24 cellular contexts compared by ENCODE assay signal in the genomic region with DNA sequence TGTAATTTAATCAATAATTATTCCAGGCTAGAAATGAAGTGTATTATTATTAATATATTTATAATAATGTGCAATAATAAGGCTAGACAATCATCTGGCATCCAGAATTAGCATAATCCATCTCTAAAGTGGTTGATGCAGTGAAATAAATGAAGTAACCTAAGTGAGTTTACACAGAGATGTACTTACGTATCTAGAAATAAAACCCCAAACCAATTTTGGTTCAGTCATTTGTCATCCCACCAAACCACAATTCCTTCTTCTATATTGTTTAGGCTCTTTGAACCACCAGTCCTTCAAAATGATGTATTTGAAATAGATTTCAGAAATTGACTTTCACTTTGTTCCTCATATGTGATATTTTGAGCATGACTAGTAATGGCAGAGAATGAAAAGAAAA.
DNase-seq lines count a peak whose midpoint lies in the region; ATAC-seq, FAIRE-seq and TF ChIP-seq lines count a peak whose summit lies in the region.
"Had no signal": no experiment of that assay in that cellular context is flagged by ENCODE, and none has a peak within 500 bp of the region (broad histone marks: within the 10 kb centered on the region; RNA-seq: fewer than 3 reads in every experiment).

No MANE protein-coding gene starts in this region.

- TF ChIP-seq EP300 in K562 (IDR thresholded peaks at IDR 0.05; ENCODE audit: low read length) = no peak

- intact Hi-C loops in K562 (cut with micrococcal nuclease) (no loop called here), mammary epithelial cell (cut with micrococcal nuclease) (no loop called here)

- H3K36me3 ChIP-seq in K562 (ENCODE audit: control insufficient read depth, insufficient read depth, low read length) (no peaks in the 10 kb centered on the region), mammary epithelial cell (ENCODE audit: insufficient read depth, low read length) (no peaks in the 10 kb centered on the region)
- H3K36me3 ChIP-seq: BLaER1 treated with 17β-estradiol and CSF1 and Interleukin-3, amounts not matched to agents 10 nM and 100 nM had no signal

- in situ Hi-C loops in K562 (cut with MboI) (no loop called here), mammary epithelial cell (cut with MboI; ENCODE audit: low sequenced_read_pairs in 2 of 2) (no loop called here)

- FAIRE-seq in D721Med (lab: Jason Lieb, UNC) (peak; percentile 64), K562 (lab: Jason Lieb, UNC) (no peak)
- FAIRE-seq: A549, GM12891, GM19239 had no signal

- 2% methylated on average over 1 of the region's 1 CpG for WGBS in K562 (ENCODE audit: insufficient coverage, low coverage, missing lambda C conversion rate)
- WGBS in mammary epithelial cell (ENCODE audit: low coverage, missing lambda C conversion rate) = 100% methylated on average over 1 of the region's 1 CpG

- no peaks in the 10 kb centered on the region for H3K36me3 Mint-ChIP-seq in WTC11
- H3K36me3 Mint-ChIP-seq: CD8-positive, alpha-beta T cell had no signal

- no peaks in the 10 kb centered on the region for H3K79me2 ChIP-seq in K562 (ENCODE audit: control insufficient read depth, insufficient read depth, low read length)
- no peaks in the 10 kb centered on the region for H3K79me2 ChIP-seq in mammary epithelial cell (ENCODE audit: insufficient read depth, low read length)

- CTCF ChIA-PET in WTC11 (lab: Charles Lee) (no interaction called here), K562 (lab: Yijun Ruan, JAX; ENCODE audit: low intra/inter-chr PET ratio) (no interaction called here), mammary epithelial cell (lab: Charles Lee; ENCODE audit: low non-redundant PET) (no interaction called here)

- no peak for TF ChIP-seq POLR2A in K562 (conservative IDR thresholded peaks at IDR 0.05)

- H3K27ac ChIP-seq in K562 (ENCODE audit: extremely low read depth, low read depth, low read length) = no peak overlapping the region
- H3K27ac ChIP-seq in mammary epithelial cell (ENCODE audit: insufficient read depth, low read depth, low read length) = no peak overlapping the region
- H3K27ac ChIP-seq: 22Rv1; A549; BLaER1 treated with 17β-estradiol and CSF1 and Interleukin-3, amounts not matched to agents 10 nM and 100 nM; C4-2B had no signal

- H3K9me3 Mint-ChIP-seq in WTC11 = no peaks in the 10 kb centered on the region
- H3K9me3 Mint-ChIP-seq: CD4-positive, alpha-beta T cell; CD8-positive, alpha-beta T cell had no signal

- BruUV-seq in K562 (replicated peaks; lab: Mats Ljungman, UMichigan) = no TSS peak
- BruUV-seq in mammary epithelial cell (replicated peaks; lab: Mats Ljungman, UMichigan) = no TSS peak

- H4K20me1 ChIP-seq in K562 (replicated peaks; ENCODE audit: control insufficient read depth, insufficient read depth, low read length) (no peaks in the 10 kb centered on the region), mammary epithelial cell (ENCODE audit: insufficient read depth, low read length) (no peaks in the 10 kb centered on the region)
- H4K20me1 ChIP-seq: BLaER1 treated with 17β-estradiol and CSF1 and Interleukin-3, amounts not matched to agents 10 nM and 100 nM had no signal

- no peaks in the 10 kb centered on the region for H3K9me1 ChIP-seq in K562 (ENCODE audit: control insufficient read depth, insufficient read depth, low read length)

- H3K9ac ChIP-seq in K562 (ENCODE audit: insufficient read depth in 1 of 2, low read depth in 2 of 2, low read length in 2 of 2) = no peak overlapping the region
- no peak overlapping the region for H3K9ac ChIP-seq in mammary epithelial cell (ENCODE audit: insufficient read depth, low read length)
- H3K9ac ChIP-seq: BLaER1 treated with 17β-estradiol and CSF1 and Interleukin-3, amounts not matched to agents 10 nM and 100 nM had no signal

- POLR2A ChIA-PET in WTC11 (lab: Charles Lee) (no interaction called here), K562 (lab: Yijun Ruan, JAX) (no interaction called here)

- TF ChIP-seq RAD21 in K562 (CRISPR knock-in tag; conservative IDR thresholded peaks at IDR 0.05 in 1 of 2, IDR thresholded peaks at IDR 0.05 in 1 of 2) = no peak

- H3K4me1 ChIP-seq in K562 (replicated peaks in 1 of 2; ENCODE audit: control insufficient read depth in 2 of 2, insufficient read depth in 2 of 2, low read length in 2 of 2) = no peaks in the 10 kb centered on the region
- no peaks in the 10 kb centered on the region for H3K4me1 ChIP-seq in mammary epithelial cell (ENCODE audit: insufficient read depth, low read length)
- H3K4me1 ChIP-seq: A549; BLaER1 treated with 17β-estradiol and CSF1 and Interleukin-3, amounts not matched to agents 10 nM and 100 nM; Caco-2 had no signal

- H3K4me3 ChIP-seq in K562 = no peak overlapping the region
- no peak overlapping the region for H3K4me3 ChIP-seq in mammary epithelial cell (replicated peaks in 1 of 3; ENCODE audit: insufficient read depth in 1 of 3, low read depth in 2 of 3, low read length in 3 of 3)
- H3K4me3 ChIP-seq: A549; BLaER1 treated with 17β-estradiol and CSF1 and Interleukin-3, amounts not matched to agents 10 nM and 100 nM had no signal

- TF ChIP-seq CTCF in D721Med (IDR thresholded peaks at IDR 0.05; ENCODE audit: insufficient read depth, missing control alignments) (no peak), WTC11 (IDR thresholded peaks at IDR 0.05) (no peak), K562 (IDR thresholded peaks at IDR 0.05 in 2 of 3, conservative IDR thresholded peaks at IDR 0.05 in 1 of 3; ENCODE audit: insufficient read depth in 2 of 3, low read depth in 1 of 3, low read length in 3 of 3) (no peak), mammary epithelial cell (conservative IDR thresholded peaks at IDR 0.05 in 1 of 2, IDR thresholded peaks at IDR 0.05 in 1 of 2; ENCODE audit: extremely low read depth in 1 of 2, insufficient read depth in 1 of 2, low read depth in 1 of 2, low read length in 2 of 2) (no peak)

- H3K4me3 Mint-ChIP-seq in WTC11 = no peak overlapping the region
- H3K4me3 Mint-ChIP-seq: B cell; CD4-positive, alpha-beta T cell; CD8-positive, alpha-beta T cell had no signal

- H3K4me1 Mint-ChIP-seq in WTC11 = peaks cover 7% of the 10 kb centered on the region
- H3K4me1 Mint-ChIP-seq: B cell had no signal

- no peaks in the 10 kb centered on the region for H3K27me3 Mint-ChIP-seq in WTC11 (ENCODE audit: low read depth)
- H3K27me3 Mint-ChIP-seq: B cell had no signal

- peaks cover 3% of the 10 kb centered on the region; the same call in 1 of the 2 replicates for H3K9me3 ChIP-seq in K562 (replicated peaks; ENCODE audit: control insufficient read depth, insufficient read depth, low read depth, low read length)
- no peaks in the 10 kb centered on the region for H3K9me3 ChIP-seq in mammary epithelial cell (replicated peaks; ENCODE audit: insufficient read depth, low read length)
- H3K9me3 ChIP-seq: A549; BLaER1 treated with 17β-estradiol and CSF1 and Interleukin-3, amounts not matched to agents 10 nM and 100 nM; Caco-2 had no signal

- DNase-seq in D721Med (ENCODE audit: insufficient read length, low spot score) = no peak
- no peak for DNase-seq in WTC11 (ENCODE audit: low spot score)
- DNase-seq in K562 (ENCODE audit: extremely low read depth in 1 of 4, low spot score in 3 of 4) = no peak
- DNase-seq in activated CD4-positive, CD25-positive, alpha-beta regulatory T cell treated with anti-CD3 and anti-CD28 coated beads, Interleukin-2, amount 50 U/mL, for 72 hours = no peak
- no peak for DNase-seq in mammary epithelial cell
- DNase-seq: AML-193; Caco-2; Calu3; CD4-positive, alpha-beta T cell; CD8-positive, alpha-beta T cell; DMS 273 treated with DMSO at 0.1 percent for 48 hours; DMS153; DMS53; DMS79; DND-41; EL; GDM1 had no signal

- H2AFZ ChIP-seq in K562 (ENCODE audit: low read depth, low read length) (no peak overlapping the region), mammary epithelial cell (ENCODE audit: low read depth, low read length) (no peak overlapping the region)

- dilution Hi-C loops in mammary epithelial cell (cut with HindIII; ENCODE audit: low sequenced_read_pairs) = no loop called here

- H3K4me2 ChIP-seq in K562 (ENCODE audit: insufficient read depth, low read length) (no peak overlapping the region), mammary epithelial cell (ENCODE audit: insufficient read depth, low read depth, low read length) (no peak overlapping the region)
- H3K4me2 ChIP-seq: A549; BLaER1 treated with 17β-estradiol and CSF1 and Interleukin-3, amounts not matched to agents 10 nM and 100 nM had no signal

- H3K27ac Mint-ChIP-seq in WTC11 = no peak overlapping the region
- H3K27ac Mint-ChIP-seq: B cell; CD4-positive, alpha-beta T cell; CD8-positive, alpha-beta T cell had no signal

- H3K27me3 ChIP-seq in K562 (ENCODE audit: control insufficient read depth in 2 of 2, insufficient read depth in 2 of 2, low read length in 2 of 2) (no peaks in the 10 kb centered on the region), mammary epithelial cell (ENCODE audit: insufficient read depth, low read length) (no peaks in the 10 kb centered on the region)
- H3K27me3 ChIP-seq: BLaER1 treated with 17β-estradiol and CSF1 and Interleukin-3, amounts not matched to agents 10 nM and 100 nM had no signal

- ATAC-seq in WTC11 (no peak), K562 (no peak)
- ATAC-seq: A549; CD8-positive, alpha-beta T cell had no signal

TF ChIP-seq in WTC11, 78 proteins besides CTCF, POLR2A, EP300 and RAD21:
- TF ChIP-seq HMGA2 (CRISPR knock-in tag; IDR thresholded peaks at IDR 0.05) = 0 out of 2 replicates have a peak, but pooled peaks have one; percentile 47
- no peak for TF ChIP-seq ATF1 (CRISPR knock-in tag; IDR thresholded peaks at IDR 0.05)
- no peak for TF ChIP-seq JAZF1 (CRISPR knock-in tag; IDR thresholded peaks at IDR 0.05)
- TF ChIP-seq NFYB (CRISPR knock-in tag; conservative IDR thresholded peaks at IDR 0.05; ENCODE audit: low read depth) = no peak
- no peak for TF ChIP-seq NR2C2 (CRISPR knock-in tag; IDR thresholded peaks at IDR 0.05)
- TF ChIP-seq CREM (CRISPR knock-in tag; IDR thresholded peaks at IDR 0.05) = no peak

TF ChIP-seq in K562, 482 proteins besides CTCF, POLR2A, EP300 and RAD21 (continues in another document):
- peak; percentile 23; the same call in 1 of the 2 replicates for TF ChIP-seq ZNF551 (CRISPR knock-in tag; IDR thresholded peaks at IDR 0.05)
- no peak for TF ChIP-seq SP2 (IDR thresholded peaks at IDR 0.05; ENCODE audit: extremely low read depth, low read depth, low read length, poor library complexity, severe bottlenecking)
- TF ChIP-seq EHMT2 (IDR thresholded peaks at IDR 0.05) = no peak
- TF ChIP-seq FOS (IDR thresholded peaks at IDR 0.05; ENCODE audit: extremely low read depth, insufficient read length) = no peak
- TF ChIP-seq TFAM (CRISPR knock-in tag; conservative IDR thresholded peaks at IDR 0.05) = peak; percentile 99; the same call in 1 of the 2 replicates
